Comparison of ENCODE assay signal across 8 cellular contexts in genomic region chr12:7638064-7638763, GRCh38. TPM values are rescaled to one million over a fixed set of nuclear protein-coding genes. Genes with fewer than 3 reads are reported as not detected.
DNase-seq lines count a peak whose midpoint lies in the region; ATAC-seq lines count a peak whose summit lies in the region.

No MANE protein-coding gene starts in this region.

- H4K20me1 ChIP-seq in BLaER1 treated with 17β-estradiol and CSF1 and Interleukin-3, amounts not matched to agents 10 nM and 100 nM: no peaks in the 10 kb centered on the region

- H3K27me3 ChIP-seq in BLaER1 treated with 17β-estradiol and CSF1 and Interleukin-3, amounts not matched to agents 10 nM and 100 nM: peaks cover 6 to 31% (median 26%) of the 10 kb centered on the region in 11 experiments; a peak in 21 of 22 replicates

- H3K9me3 Mint-ChIP-seq in activated naive CD8-positive, alpha-beta T cell treated with anti-CD3 and anti-CD28 coated beads, Interleukin-2, amount 50 U/mL, for 24 hours: no peaks in the 10 kb centered on the region
- H3K9me3 Mint-ChIP-seq in memory B cell: no peaks in the 10 kb centered on the region

- no peaks in the 10 kb centered on the region for H3K36me3 ChIP-seq in BLaER1 treated with 17β-estradiol and CSF1 and Interleukin-3, amounts not matched to agents 10 nM and 100 nM

- H3K4me1 Mint-ChIP-seq in activated naive CD8-positive, alpha-beta T cell treated with anti-CD3 and anti-CD28 coated beads, Interleukin-2, amount 50 U/mL, for 24 hours: peaks cover 28% of the 10 kb centered on the region
- H3K4me1 Mint-ChIP-seq in memory B cell: peaks cover 8% of the 10 kb centered on the region

- H3K27ac ChIP-seq in BLaER1 treated with 17β-estradiol and CSF1 and Interleukin-3, amounts not matched to agents 10 nM and 100 nM: peak overlapping the region in 1 of 11 experiments; percentile 12; a peak in 1 of 22 replicates

- H3K27me3 Mint-ChIP-seq in activated naive CD8-positive, alpha-beta T cell treated with anti-CD3 and anti-CD28 coated beads, Interleukin-2, amount 50 U/mL, for 24 hours: peaks cover 5% of the 10 kb centered on the region
- H3K27me3 Mint-ChIP-seq in memory B cell: peaks cover 14% of the 10 kb centered on the region

- H3K4me3 Mint-ChIP-seq in activated naive CD8-positive, alpha-beta T cell treated with anti-CD3 and anti-CD28 coated beads, Interleukin-2, amount 50 U/mL, for 24 hours: peak overlapping the region; percentile 74
- peak overlapping the region; percentile 45 for H3K4me3 Mint-ChIP-seq in memory B cell

- H3K4me3 ChIP-seq in BLaER1 treated with 17β-estradiol and CSF1 and Interleukin-3, amounts not matched to agents 10 nM and 100 nM: no peak overlapping the region

- no peak overlapping the region for H3K27ac Mint-ChIP-seq in activated naive CD8-positive, alpha-beta T cell treated with anti-CD3 and anti-CD28 coated beads, Interleukin-2, amount 50 U/mL, for 24 hours
- no peak overlapping the region for H3K27ac Mint-ChIP-seq in memory B cell

- ATAC-seq in HG03045 (IDR thresholded peaks at IDR 0.05; ENCODE audit: unreplicated experiment) (peak; percentile 12), memory B cell (ENCODE audit: low read depth) (no peak), GM21825 (IDR thresholded peaks at IDR 0.05; ENCODE audit: unreplicated experiment) (no peak)
- no peak for ATAC-seq in activated naive CD8-positive, alpha-beta T cell treated with anti-CD3 and anti-CD28 coated beads, Interleukin-2, amount 50 U/mL, for 24 hours

- no peaks in the 10 kb centered on the region for H3K36me3 Mint-ChIP-seq in activated naive CD8-positive, alpha-beta T cell treated with anti-CD3 and anti-CD28 coated beads, Interleukin-2, amount 50 U/mL, for 24 hours (ENCODE audit: low read depth)
- no peaks in the 10 kb centered on the region for H3K36me3 Mint-ChIP-seq in memory B cell

- peak overlapping the region in 2 of 11 experiments; percentile 42 to 43; a peak in 2 of 22 replicates for H3K9ac ChIP-seq in BLaER1 treated with 17β-estradiol and CSF1 and Interleukin-3, amounts not matched to agents 10 nM and 100 nM

- H3K4me1 ChIP-seq in BLaER1 treated with 17β-estradiol and CSF1 and Interleukin-3, amounts not matched to agents 10 nM and 100 nM: peaks cover 0 to 56% (median 12%) of the 10 kb centered on the region in 10 experiments; a peak in 16 of 20 replicates

- no peak for DNase-seq in activated naive CD8-positive, alpha-beta T cell treated with anti-CD3 and anti-CD28 coated beads, Interleukin-2, amount 50 U/mL, for 24 hours
- no peak for DNase-seq in memory B cell (ENCODE audit: low spot score in 2 of 2)
- DNase-seq in AML-193 (lab: John Stamatoyannopoulos, UW): no peak
- no peak for DNase-seq in DMS114 treated with DMSO at 0.1 percent for 48 hours (lab: John Stamatoyannopoulos, UW; ENCODE audit: unreplicated experiment)
- DNase-seq in occipital lobe (lab: John Stamatoyannopoulos, UW): no peak

- peaks cover 0 to 9% (median 0%) of the 10 kb centered on the region in 11 experiments; a peak in 2 of 22 replicates for H3K9me3 ChIP-seq in BLaER1 treated with 17β-estradiol and CSF1 and Interleukin-3, amounts not matched to agents 10 nM and 100 nM (replicated peaks in 1 of 11)

- H3K4me2 ChIP-seq in BLaER1 treated with 17β-estradiol and CSF1 and Interleukin-3, amounts not matched to agents 10 nM and 100 nM: peak overlapping the region in 6 of 11 experiments; percentile 19 to 83 (median 49); a peak in 12 of 22 replicates

RNA-seq across cellular contexts. Expression of gene APOBEC1, which starts 27.5 kb away (rescaled TPM):
- total RNA-seq in occipital lobe: not detected

RNA-seq across cellular contexts. Expression of gene GDF3, which starts 57.4 kb away (rescaled TPM):
- total RNA-seq in occipital lobe: not detected
